20 cellular contexts compared by ENCODE assay signal in the genomic region with DNA sequence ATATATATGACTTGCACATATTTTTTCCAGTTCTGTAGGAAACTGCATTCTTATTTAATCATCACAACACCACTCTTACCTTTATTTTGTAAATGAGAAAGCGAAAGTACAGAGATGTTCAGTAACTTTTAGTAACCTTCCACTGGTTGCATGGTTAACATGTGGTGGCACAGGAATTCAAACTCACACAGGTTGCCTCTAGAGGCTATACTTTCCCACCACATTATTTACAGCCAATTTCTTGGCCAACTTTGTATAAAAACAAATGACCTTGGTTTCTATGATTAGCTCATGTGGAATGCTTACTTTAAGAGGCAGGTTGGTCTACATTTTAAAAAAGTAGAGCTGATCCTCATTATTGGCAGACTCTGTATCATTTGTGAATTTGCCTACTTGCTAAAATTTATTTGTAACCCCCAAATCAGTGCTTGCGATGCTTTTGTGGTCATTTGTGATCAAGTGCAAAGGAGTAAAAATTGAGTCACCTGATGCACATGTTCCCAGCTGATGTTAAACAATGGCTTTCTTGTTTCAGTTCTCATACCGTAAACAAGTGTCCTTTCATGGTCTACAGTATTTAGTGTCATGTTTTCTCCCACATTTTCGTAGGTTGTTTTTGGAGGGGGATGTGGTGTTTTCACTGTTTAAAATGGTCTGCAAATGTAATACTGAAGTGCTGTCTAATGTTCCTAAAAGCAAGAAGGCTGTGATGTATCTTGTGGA. TPM values are rescaled to one million over a fixed set of nuclear protein-coding genes. Genes with fewer than 3 reads are reported as not detected.
DNase-seq lines count a peak whose midpoint lies in the region; ATAC-seq lines count a peak whose summit lies in the region.
"Had no signal": no experiment of that assay in that cellular context is flagged by ENCODE, and none has a peak within 500 bp of the region (broad histone marks: within the 10 kb centered on the region; RNA-seq: fewer than 3 reads in every experiment).

No MANE protein-coding gene starts in this region.

- peaks cover 11% of the 10 kb centered on the region for H3K79me1 ChIP-seq in mesenchymal stem cell (replicated peaks; ENCODE audit: low read length, poor library complexity, severe bottlenecking)

- H3K4me1 ChIP-seq in mesenchymal stem cell (ENCODE audit: control insufficient read depth, insufficient read depth, low read depth, low read length) (no peaks in the 10 kb centered on the region), HAP-1 (no peaks in the 10 kb centered on the region)
- H3K4me1 ChIP-seq: BE2C, upper lobe of left lung had no signal

- H2BK5ac ChIP-seq in mesenchymal stem cell (ENCODE audit: low read depth, low read length, poor library complexity, severe bottlenecking): no peak overlapping the region

- no peak overlapping the region for H3K18ac ChIP-seq in mesenchymal stem cell (ENCODE audit: low read depth in 1 of 2, low read length in 2 of 2)

- no peak overlapping the region for H2AFZ ChIP-seq in mesenchymal stem cell (ENCODE audit: low read depth, low read length)
- H2AFZ ChIP-seq: hepatocyte had no signal

- ATAC-seq in HG02798 (IDR thresholded peaks at IDR 0.05; ENCODE audit: poor library complexity, unreplicated experiment) (peak; percentile 79), HG02884 (IDR thresholded peaks at IDR 0.05; ENCODE audit: unreplicated experiment) (no peak)
- ATAC-seq: HCT116 had no signal

- no peak overlapping the region for H3K23ac ChIP-seq in mesenchymal stem cell (ENCODE audit: low read length in 2 of 2)

- no peak overlapping the region for H4K91ac ChIP-seq in mesenchymal stem cell (ENCODE audit: low read length)

- H3K36me3 ChIP-seq in mesenchymal stem cell (ENCODE audit: control insufficient read depth in 1 of 2, insufficient read depth in 2 of 2, low read depth in 1 of 2, low read length in 2 of 2): peaks cover 0 to 2% of the 10 kb centered on the region in 2 experiments
- no peaks in the 10 kb centered on the region for H3K36me3 ChIP-seq in HAP-1 (replicated peaks)
- H3K36me3 ChIP-seq: BE2C, upper lobe of left lung had no signal

- H3K9me3 ChIP-seq in mesenchymal stem cell (ENCODE audit: control insufficient read depth, low read length) (no peaks in the 10 kb centered on the region), HAP-1 (no peaks in the 10 kb centered on the region)
- H3K9me3 ChIP-seq: BE2C, upper lobe of left lung had no signal

- no peak overlapping the region for H3K4me2 ChIP-seq in mesenchymal stem cell (ENCODE audit: low read length, poor library complexity, severe bottlenecking)
- H3K4me2 ChIP-seq: hepatocyte had no signal

- no peak overlapping the region for H2BK15ac ChIP-seq in mesenchymal stem cell (ENCODE audit: low read depth, poor library complexity, severe bottlenecking)

- no peak overlapping the region for H4K8ac ChIP-seq in mesenchymal stem cell (ENCODE audit: low read length)

- H2BK12ac ChIP-seq in mesenchymal stem cell (ENCODE audit: low read length in 2 of 2): no peak overlapping the region

- 86% methylated on average over 3 of the region's 4 CpGs for WGBS in mesenchymal stem cell

- H3K4me3 ChIP-seq in mesenchymal stem cell (ENCODE audit: insufficient read depth in 1 of 2, low read depth in 1 of 2, low read length in 2 of 2) (no peak overlapping the region), HAP-1 (no peak overlapping the region)
- H3K4me3 ChIP-seq: hepatocyte, upper lobe of left lung had no signal

- H3K9ac ChIP-seq in mesenchymal stem cell (ENCODE audit: low read length): no peak overlapping the region

- H3K27me3 ChIP-seq in mesenchymal stem cell (ENCODE audit: control insufficient read depth in 1 of 2, insufficient read depth in 1 of 2, low read length in 2 of 2) (no peaks in the 10 kb centered on the region), HAP-1 (ENCODE audit: low read depth) (no peaks in the 10 kb centered on the region)
- H3K27me3 ChIP-seq: BE2C, hepatocyte, upper lobe of left lung had no signal

- in situ Hi-C loops in HAP-1 (cut with MboI; ENCODE audit: low sequenced_read_pairs): no loop called here

- H3K4ac ChIP-seq in mesenchymal stem cell (ENCODE audit: low read depth in 1 of 2, low read length in 2 of 2): no peak overlapping the region

- H2BK120ac ChIP-seq in mesenchymal stem cell (ENCODE audit: low read depth, low read length): no peak overlapping the region

- DNase-seq in ELR (ENCODE audit: low read depth): peak; percentile 29
- DNase-seq in astrocyte of the hippocampus (ENCODE audit: low read depth, low spot score): peak; percentile 81
- DNase-seq in mesenchymal stem cell: peak; percentile 53
- no peak for DNase-seq in HAP-1 (ENCODE audit: low spot score in 2 of 2)
- no peak for DNase-seq in SHP77 treated with DMSO at 0.1 percent for 48 hours (lab: John Stamatoyannopoulos, UW)
- DNase-seq in HK-2 (ENCODE audit: unreplicated experiment): no peak
- DNase-seq: activated naive CD4-positive, alpha-beta T cell treated with anti-CD3 and anti-CD28 coated beads for 36 hours; BE2C; DND-41; naive B cell; NCI-H1092 treated with DMSO at 0.1 percent for 48 hours; NCI-H2227 treated with DMSO at 0.1 percent for 48 hours; retina; stimulated activated CD4-positive, alpha-beta T cell treated with anti-CD3 and anti-CD28 coated beads, Interleukin-2, amount 100 ng/mL, for 48 hours; upper lobe of left lung had no signal

- H3K27ac ChIP-seq in mesenchymal stem cell (ENCODE audit: low read length, poor library complexity, severe bottlenecking): no peak overlapping the region
- H3K27ac ChIP-seq: epithelial cell of prostate, hepatocyte, upper lobe of left lung had no signal

- H3K14ac ChIP-seq in mesenchymal stem cell (ENCODE audit: low read length in 2 of 2): no peak overlapping the region

- H2AK5ac ChIP-seq in mesenchymal stem cell (ENCODE audit: low read length, severe bottlenecking): no peak overlapping the region

RNA-seq across cellular contexts. Expression of gene BBS9, which starts 14.8 kb away (rescaled TPM):
- polyA plus RNA-seq in mesenchymal stem cell (2013, experiment 1 of 2): 8.6 TPM
- polyA plus RNA-seq in mesenchymal stem cell (2013, experiment 2 of 2): 8.4 TPM

RNA-seq across cellular contexts. Expression of gene RP9, which starts 35.0 kb away (rescaled TPM):
- polyA plus RNA-seq in mesenchymal stem cell (2013, experiment 1 of 2): 25.9 TPM
- 26.1 TPM for polyA plus RNA-seq in mesenchymal stem cell (2013, experiment 2 of 2)

Comparison
In these comparisons a context has a peak if more than half of its experiments do, and no peak if none do; other contexts are left out.
1. DNase-seq: peak in ELR (single experiment), astrocyte of the hippocampus (single experiment) and mesenchymal stem cell (single experiment); none in HAP-1 (0 of 2), SHP77 treated with DMSO at 0.1 percent for 48 hours (single experiment) and HK-2 (single experiment).